In the genomic region with DNA sequence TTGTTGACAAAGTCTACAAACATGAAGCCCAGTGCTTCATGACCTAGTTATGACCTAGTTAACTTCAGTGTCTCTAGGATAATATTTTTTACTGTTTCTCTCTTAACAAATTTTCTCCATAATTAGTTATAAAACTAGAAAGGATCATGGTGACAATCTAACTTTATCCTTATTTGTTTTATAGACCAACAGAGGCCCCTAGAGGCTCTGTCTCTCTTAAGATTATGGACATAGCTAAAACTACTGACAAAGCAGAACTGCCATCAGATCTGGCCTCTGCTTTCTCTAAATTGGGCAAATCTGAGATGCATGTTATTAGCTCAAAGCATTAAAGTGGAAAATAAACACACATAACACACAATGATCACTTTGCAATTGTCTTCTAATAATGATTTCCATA, we compare ENCODE assay signal across 17 cellular contexts.
DNase-seq lines count a peak whose midpoint lies in the region; ATAC-seq and TF ChIP-seq lines count a peak whose summit lies in the region.
"Had no signal": no experiment of that assay in that cellular context is flagged by ENCODE, and none has a peak within 500 bp of the region (broad histone marks: within the 10 kb centered on the region; RNA-seq: fewer than 3 reads in every experiment).

No MANE protein-coding gene starts in this region.

- no peak overlapping the region for H2AFZ ChIP-seq in SK-N-SH (ENCODE audit: low read depth)
- no peak overlapping the region for H2AFZ ChIP-seq in IMR-90 (replicated peaks; ENCODE audit: low read length, poor library complexity)

- H3K36me3 ChIP-seq in SK-N-SH (replicated peaks in 1 of 2; ENCODE audit: control insufficient read depth in 1 of 2, insufficient read depth in 2 of 2, low read length in 1 of 2), result no peaks in the 10 kb centered on the region
- no peaks in the 10 kb centered on the region for H3K36me3 ChIP-seq in IMR-90 (ENCODE audit: control insufficient read depth, insufficient read depth, low read length)
- H3K36me3 ChIP-seq: BLaER1, HAP-1 had no signal

- H3K79me2 ChIP-seq in SK-N-SH (ENCODE audit: insufficient read depth), result no peaks in the 10 kb centered on the region

- H2AK5ac ChIP-seq in IMR-90 (ENCODE audit: low read depth, low read length), result no peak overlapping the region

- ATAC-seq in SK-N-SH treated with all-trans-retinoic acid at 6 μM for 48 hours, result no peak
- peak; percentile 27; the same call in 1 of the 2 replicates for ATAC-seq in IMR-90 (ENCODE audit: low read depth)
- no peak for ATAC-seq in HG02852 (IDR thresholded peaks at IDR 0.05; ENCODE audit: unreplicated experiment)
- no peak for ATAC-seq in GM21737 (IDR thresholded peaks at IDR 0.05; ENCODE audit: unreplicated experiment)
- no peak for ATAC-seq in GM18517 (IDR thresholded peaks at IDR 0.05; ENCODE audit: unreplicated experiment)
- ATAC-seq: CD8-positive, alpha-beta T cell had no signal

- H3K4me3 ChIP-seq in SK-N-SH (ENCODE audit: low read depth in 2 of 2, low read length in 1 of 2), result no peak overlapping the region
- H3K4me3 ChIP-seq in IMR-90 (ENCODE audit: insufficient read depth, low read depth, low read length), result no peak overlapping the region
- H3K4me3 ChIP-seq: BLaER1, HAP-1 had no signal

- BruUV-seq in IMR-90 (replicated peaks; lab: Mats Ljungman, UMichigan), result no TSS peak

- H3K9me3 ChIP-seq in SK-N-SH (no peaks in the 10 kb centered on the region), IMR-90 (ENCODE audit: control insufficient read depth, insufficient read depth, low read length) (no peaks in the 10 kb centered on the region)
- H3K9me3 ChIP-seq: BLaER1, Caco-2, HAP-1 had no signal

- CTCF ChIA-PET in SK-N-SH (lab: Yijun Ruan, JAX), result no interaction called here
- CTCF ChIA-PET in IMR-90 (lab: Yijun Ruan, JAX), result interaction anchor here (0.6 kb wide), 1 partner anchor 9 kb away, joined by 3 read pairs; no protein-coding TSS in a partner anchor

- H3K27me3 ChIP-seq in SK-N-SH (ENCODE audit: insufficient read depth), result no peaks in the 10 kb centered on the region
- H3K27me3 ChIP-seq in IMR-90 (ENCODE audit: control insufficient read depth, insufficient read depth, low read length), result no peaks in the 10 kb centered on the region
- H3K27me3 ChIP-seq: BLaER1 had no signal

- H3F3A ChIP-seq in SK-N-SH (replicated peaks; ENCODE audit: insufficient read depth), result no peaks in the 10 kb centered on the region

- intact Hi-C loops in IMR-90 (cut with micrococcal nuclease), result loop anchor here (10.0 kb wide), 2 partner anchors 441 to 459 kb away; no protein-coding TSS in a partner anchor

- no peak for TF ChIP-seq POLR2A in IMR-90 (IDR thresholded peaks at IDR 0.05; ENCODE audit: low read depth, low read length)

- no peaks in the 10 kb centered on the region for H3K9me2 ChIP-seq in SK-N-SH

- in situ Hi-C loops in IMR-90 (cut with MboI; ENCODE audit: low sequenced_read_pairs), result no loop called here

- peaks cover 0 to 8% of the 10 kb centered on the region in 2 experiments; a peak in 1 of 4 replicates for H3K79me1 ChIP-seq in IMR-90 (ENCODE audit: low read depth in 1 of 2, low read length in 2 of 2)

- no peak overlapping the region for H4K5ac ChIP-seq in IMR-90 (ENCODE audit: low read depth, low read length)

- no peak overlapping the region for H3K14ac ChIP-seq in IMR-90 (replicated peaks; ENCODE audit: low read depth, low read length)

- no peak overlapping the region for H2AK9ac ChIP-seq in IMR-90 (replicated peaks; ENCODE audit: low read depth, low read length, poor library complexity)

- no peak overlapping the region for H3K23ac ChIP-seq in IMR-90 (ENCODE audit: low read depth, low read length)

- no peaks in the 10 kb centered on the region for H3K9me1 ChIP-seq in IMR-90 (ENCODE audit: insufficient read depth, low read length)

- no peak overlapping the region for H3K56ac ChIP-seq in IMR-90 (ENCODE audit: extremely low read depth, insufficient read depth, low read length)

- no peak overlapping the region for H3K18ac ChIP-seq in IMR-90 (ENCODE audit: low read depth, low read length)

- POLR2A ChIA-PET in SK-N-SH (lab: Yijun Ruan, JAX), result no interaction called here
- POLR2A ChIA-PET in IMR-90 (lab: Charles Lee; ENCODE audit: unreplicated experiment), result no interaction called here

- H4K20me1 ChIP-seq in SK-N-SH (ENCODE audit: insufficient read depth) (no peaks in the 10 kb centered on the region), IMR-90 (ENCODE audit: insufficient read depth, low read length) (no peaks in the 10 kb centered on the region; the same call in 1 of the 2 replicates)
- H4K20me1 ChIP-seq: BLaER1 had no signal

- no peak overlapping the region for H2BK15ac ChIP-seq in IMR-90 (ENCODE audit: low read depth, low read length)

- no peak overlapping the region for H3K4ac ChIP-seq in IMR-90 (ENCODE audit: low read depth, low read length)

- no peak for TF ChIP-seq RAD21 in SK-N-SH (IDR thresholded peaks at IDR 0.05; ENCODE audit: low read length)
- TF ChIP-seq RAD21 in IMR-90 (IDR thresholded peaks at IDR 0.05; ENCODE audit: low read length), result no peak

- H3K9ac ChIP-seq in SK-N-SH, result no peak overlapping the region
- H3K9ac ChIP-seq in IMR-90 (ENCODE audit: low read depth, low read length), result no peak overlapping the region
- H3K9ac ChIP-seq: BLaER1 had no signal

- H2BK120ac ChIP-seq in IMR-90 (ENCODE audit: low read depth, low read length), result no peak overlapping the region

- H4K8ac ChIP-seq in IMR-90 (ENCODE audit: low read depth in 2 of 2, low read length in 2 of 2), result no peak overlapping the region

- no peak overlapping the region for H2BK20ac ChIP-seq in IMR-90 (ENCODE audit: low read depth, low read length)

- H3K27ac ChIP-seq in SK-N-SH (ENCODE audit: low read depth in 2 of 2, low read length in 1 of 2) (no peak overlapping the region), IMR-90 (ENCODE audit: insufficient read depth, low read length) (no peak overlapping the region), VCaP (no peak overlapping the region)
- H3K27ac ChIP-seq: 22Rv1, BLaER1, C4-2B had no signal

- DNase-seq in SK-N-SH, result no peak
- no peak for DNase-seq in IMR-90
- DNase-seq: Caco-2; CD4-positive, CD25-positive, alpha-beta regulatory T cell; CD8-positive, alpha-beta T cell; DMS153; DND-41; GOT3 had no signal

- 0 out of 2 replicates have a peak, but pooled peaks have one; percentile 11 for TF ChIP-seq CTCF in SK-N-SH (IDR thresholded peaks at IDR 0.05)
- no peak for TF ChIP-seq CTCF in IMR-90 (conservative IDR thresholded peaks at IDR 0.05; ENCODE audit: low read depth, low read length)
- TF ChIP-seq CTCF in VCaP (conservative IDR thresholded peaks at IDR 0.05), result 0 out of 2 replicates have a peak, but pooled peaks have one; percentile 15

- H3K4me1 ChIP-seq in SK-N-SH (ENCODE audit: control insufficient read depth in 1 of 2, insufficient read depth in 2 of 2, low read depth in 1 of 2, low read length in 1 of 2) (no peaks in the 10 kb centered on the region), IMR-90 (ENCODE audit: control insufficient read depth, insufficient read depth, low read length) (peaks cover 6% of the 10 kb centered on the region)
- H3K4me1 ChIP-seq: Caco-2, HAP-1 had no signal

- H2BK5ac ChIP-seq in IMR-90 (ENCODE audit: low read depth, low read length, poor library complexity, severe bottlenecking), result no peak overlapping the region

- H3K4me2 ChIP-seq in SK-N-SH (no peak overlapping the region), IMR-90 (ENCODE audit: low read depth, low read length) (no peak overlapping the region)
- H3K4me2 ChIP-seq: BLaER1 had no signal

- no peak for TF ChIP-seq EP300 in SK-N-SH (IDR thresholded peaks at IDR 0.05; ENCODE audit: borderline replicate concordance in 1 of 2, low read depth in 1 of 2, low read length in 1 of 2)

- no peak overlapping the region for H4K91ac ChIP-seq in IMR-90 (ENCODE audit: insufficient read depth, low read depth, low read length)

- dilution Hi-C loops in IMR-90 (cut with HindIII; ENCODE audit: low sequenced_read_pairs, unreplicated experiment), result no loop called here

TF ChIP-seq in SK-N-SH, 30 proteins besides CTCF, POLR2A, EP300 and RAD21 (continues in another document):
- TF ChIP-seq FOXJ3 (CRISPR knock-in tag; IDR thresholded peaks at IDR 0.05), result no peak
- no peak for TF ChIP-seq YY1 (IDR thresholded peaks at IDR 0.05; ENCODE audit: low read depth)
- TF ChIP-seq, protein P1, sequence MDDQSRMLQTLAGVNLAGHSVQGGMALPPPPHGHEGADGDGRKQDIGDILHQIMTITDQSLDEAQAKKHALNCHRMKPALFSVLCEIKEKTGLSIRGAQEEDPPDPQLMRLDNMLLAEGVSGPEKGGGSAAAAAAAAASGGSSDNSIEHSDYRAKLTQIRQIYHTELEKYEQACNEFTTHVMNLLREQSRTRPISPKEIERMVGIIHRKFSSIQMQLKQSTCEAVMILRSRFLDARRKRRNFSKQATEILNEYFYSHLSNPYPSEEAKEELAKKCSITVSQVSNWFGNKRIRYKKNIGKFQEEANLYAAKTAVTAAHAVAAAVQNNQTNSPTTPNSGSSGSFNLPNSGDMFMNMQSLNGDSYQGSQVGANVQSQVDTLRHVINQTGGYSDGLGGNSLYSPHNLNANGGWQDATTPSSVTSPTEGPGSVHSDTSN (IDR thresholded peaks at IDR 0.05), result no peak

TF ChIP-seq in SK-N-SH treated with all-trans-retinoic acid at 6 μM for 48 hours, 23 proteins besides CTCF, POLR2A, EP300 and RAD21 (continues in another document):
- TF ChIP-seq ZNF8 (CRISPR knock-in tag; IDR thresholded peaks at IDR 0.05), result no peak
- no peak for TF ChIP-seq ZFP30 (CRISPR knock-in tag; IDR thresholded peaks at IDR 0.05)
- no peak for TF ChIP-seq ARNTL (CRISPR knock-in tag; IDR thresholded peaks at IDR 0.05; ENCODE audit: borderline replicate concordance, low read depth)
- TF ChIP-seq ZNF565 (CRISPR knock-in tag; conservative IDR thresholded peaks at IDR 0.05; ENCODE audit: low read depth), result no peak
- no peak for TF ChIP-seq BACH2 (CRISPR knock-in tag; IDR thresholded peaks at IDR 0.05; ENCODE audit: borderline replicate concordance)

TF ChIP-seq in IMR-90, 13 proteins besides CTCF, POLR2A, EP300 and RAD21:
- TF ChIP-seq, protein P2, sequence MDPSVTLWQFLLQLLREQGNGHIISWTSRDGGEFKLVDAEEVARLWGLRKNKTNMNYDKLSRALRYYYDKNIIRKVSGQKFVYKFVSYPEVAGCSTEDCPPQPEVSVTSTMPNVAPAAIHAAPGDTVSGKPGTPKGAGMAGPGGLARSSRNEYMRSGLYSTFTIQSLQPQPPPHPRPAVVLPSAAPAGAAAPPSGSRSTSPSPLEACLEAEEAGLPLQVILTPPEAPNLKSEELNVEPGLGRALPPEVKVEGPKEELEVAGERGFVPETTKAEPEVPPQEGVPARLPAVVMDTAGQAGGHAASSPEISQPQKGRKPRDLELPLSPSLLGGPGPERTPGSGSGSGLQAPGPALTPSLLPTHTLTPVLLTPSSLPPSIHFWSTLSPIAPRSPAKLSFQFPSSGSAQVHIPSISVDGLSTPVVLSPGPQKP (IDR thresholded peaks at IDR 0.05; ENCODE audit: borderline replicate concordance, low read depth, low read length), result no peak
- TF ChIP-seq RFX5 (IDR thresholded peaks at IDR 0.05; ENCODE audit: low read depth, low read length) (no peak), BHLHE40 (IDR thresholded peaks at IDR 0.05; ENCODE audit: low read depth, low read length) (no peak), MAZ (IDR thresholded peaks at IDR 0.05; ENCODE audit: borderline replicate concordance, low read depth, low read length) (no peak)
